ENCODE assay signal across 20 cellular contexts in genomic region chr4:158778712-158779111, GRCh38. TPM values are rescaled to one million over a fixed set of nuclear protein-coding genes. Genes with fewer than 3 reads are reported as not detected.
A peak's percentile ranks its signal among the peaks of the same experiment; 100 is the strongest.
DNase-seq lines count a peak whose midpoint lies in the region; ATAC-seq and TF ChIP-seq lines count a peak whose summit lies in the region.
"Had no signal": no experiment of that assay in that cellular context is flagged by ENCODE, and none has a peak within 500 bp of the region (broad histone marks: within the 10 kb centered on the region; RNA-seq: fewer than 3 reads in every experiment).

No MANE protein-coding gene starts in this region.

- H3K4me1 Mint-ChIP-seq in activated naive CD4-positive, alpha-beta T cell treated with anti-CD3 and anti-CD28 coated beads, Interleukin-2, amount 10 ng/mL, durations not matched to agents 7 days and 5 days: peaks cover 29% of the 10 kb centered on the region

- in situ Hi-C loops in transverse colon (cut with MboI; ENCODE audit: low pct_ligation_motif_present in 1 of 4, low pct_unique_long_range_greater_than_20kb in 1 of 4, low sequenced_read_pairs in 3 of 4): no loop called here

- CTCF ChIA-PET in activated naive CD4-positive, alpha-beta T cell treated with anti-CD3 and anti-CD28 coated beads, Interleukin-2, amount 10 ng/mL, durations not matched to agents 7 days and 5 days (lab: Charles Lee): interaction anchor here (1.6 kb wide), 1 partner anchor 73 kb away, joined by 5 read pairs; no protein-coding TSS in a partner anchor

- H3K36me3 Mint-ChIP-seq in activated naive CD4-positive, alpha-beta T cell treated with anti-CD3 and anti-CD28 coated beads, Interleukin-2, amount 10 ng/mL, durations not matched to agents 7 days and 5 days: no peaks in the 10 kb centered on the region
- H3K36me3 Mint-ChIP-seq: memory B cell had no signal

- TF ChIP-seq EP300 in transverse colon (IDR thresholded peaks at IDR 0.05; ENCODE audit: low read depth): no peak

- H3K36me3 ChIP-seq in transverse colon: no peaks in the 10 kb centered on the region
- H3K36me3 ChIP-seq: adrenal gland, sigmoid colon, tibial nerve had no signal

- peaks cover 25 to 96% (median 71%) of the 10 kb centered on the region in 4 donors for H3K4me1 ChIP-seq in transverse colon

- H3K9me3 ChIP-seq in transverse colon: no peaks in the 10 kb centered on the region
- H3K9me3 ChIP-seq: adrenal gland, sigmoid colon, tibial nerve had no signal

- peak; percentile 60 for ATAC-seq in left colon
- ATAC-seq: GM23338 had no signal

- no peak for TF ChIP-seq POLR2A in transverse colon (IDR thresholded peaks at IDR 0.05)

- TF ChIP-seq CTCF in transverse colon (IDR thresholded peaks at IDR 0.05) (no peak), dorsolateral prefrontal cortex (IDR thresholded peaks at IDR 0.05 in 54 of 56, conservative IDR thresholded peaks at IDR 0.05 in 2 of 56; ENCODE audit: low read depth in 1 of 56, partially characterized antibody in 56 of 56) (no peak)

- H3K9me3 Mint-ChIP-seq in activated naive CD4-positive, alpha-beta T cell treated with anti-CD3 and anti-CD28 coated beads, Interleukin-2, amount 10 ng/mL, durations not matched to agents 7 days and 5 days: no peaks in the 10 kb centered on the region
- H3K9me3 Mint-ChIP-seq: activated T-helper 2 cell treated with anti-CD3 and anti-CD28 coated beads, Interferon-gamma antibody, Interleukin-2, Interleukin-4, amounts not matched to agents 10 μg/mL and 5 μg/mL and 100 μg/mL, durations not matched to agents 14 hours and 24 hours and 36 hours; GM23338 had no signal

- intact Hi-C loops in left colon (cut with DNase I, micrococcal nuclease): no loop called here
- intact Hi-C loops in transverse colon (cut with DNase I; ENCODE audit: low total_unique reads): no loop called here
- intact Hi-C loops in dorsolateral prefrontal cortex (cut with DNase I): no loop called here

- H3K27ac ChIP-seq in transverse colon (peak overlapping the region; percentile 64 to 75 (median 68)), dorsolateral prefrontal cortex (peak overlapping the region in 23 of 59 donors; percentile 3 to 96 (median 89))
- H3K27ac ChIP-seq: adrenal gland, C4-2B, epithelial cell of prostate had no signal

- no peak overlapping the region for H3K4me3 Mint-ChIP-seq in activated naive CD4-positive, alpha-beta T cell treated with anti-CD3 and anti-CD28 coated beads, Interleukin-2, amount 10 ng/mL, durations not matched to agents 7 days and 5 days
- H3K4me3 Mint-ChIP-seq: GM23338, memory B cell had no signal

- H3K27me3 ChIP-seq in transverse colon (no peaks in the 10 kb centered on the region), dorsolateral prefrontal cortex (no peaks in the 10 kb centered on the region)
- H3K27me3 ChIP-seq: adrenal gland, sigmoid colon, tibial nerve had no signal

- 17 to 45% methylated on average over 1 to 4 of the region's 4 CpGs for WGBS in transverse colon (ENCODE audit: low coverage in 1 of 2), 2 donors

- H3K4me3 ChIP-seq in transverse colon (peak overlapping the region in 1 of 4 donors; percentile 29), dorsolateral prefrontal cortex (peak overlapping the region in 2 of 59 donors; percentile 4 to 25)
- H3K4me3 ChIP-seq: adrenal gland, GM23338, sigmoid colon, tibial nerve had no signal

- H3K27me3 Mint-ChIP-seq in activated naive CD4-positive, alpha-beta T cell treated with anti-CD3 and anti-CD28 coated beads, Interleukin-2, amount 10 ng/mL, durations not matched to agents 7 days and 5 days: no peaks in the 10 kb centered on the region

- DNase-seq in NCI-H1092 treated with DMSO at 0.1 percent for 48 hours (lab: John Stamatoyannopoulos, UW): peak; percentile 17
- DNase-seq in NCI-H1092 (lab: John Stamatoyannopoulos, UW): no peak
- DNase-seq in NCI-H2107 treated with DMSO at 0.1 percent for 48 hours (lab: John Stamatoyannopoulos, UW; ENCODE audit: unreplicated experiment): peak; percentile 71
- DNase-seq in left colon: peak; percentile 36 to 60
- DNase-seq in transverse colon: peak; percentile 56
- no peak for DNase-seq in dorsolateral prefrontal cortex
- DNase-seq in activated naive CD4-positive, alpha-beta T cell treated with anti-CD3 and anti-CD28 coated beads, Interleukin-2, amount 10 ng/mL, durations not matched to agents 7 days and 5 days: no peak
- no peak for DNase-seq in activated CD4-positive, alpha-beta T cell treated with anti-CD3 and anti-CD28 coated beads, Interleukin-2, amount 50 U/mL, for 48 hours
- DNase-seq: 8988T; activated CD8-positive, alpha-beta T cell treated with anti-CD3 and anti-CD28 coated beads, Interleukin-2, amount 10 ng/mL, durations not matched to agents 7 days and 5 days; adrenal gland; NCI-H524 treated with DMSO at 0.1 percent for 48 hours; sigmoid colon; SW 1271 had no signal

- H3K27ac Mint-ChIP-seq in activated naive CD4-positive, alpha-beta T cell treated with anti-CD3 and anti-CD28 coated beads, Interleukin-2, amount 10 ng/mL, durations not matched to agents 7 days and 5 days: no peak overlapping the region
- H3K27ac Mint-ChIP-seq: GM23338, memory B cell had no signal

RNA-seq across cellular contexts. Expression of gene FNIP2, which starts 9.9 kb away (rescaled TPM):
- total RNA-seq in left colon (10 to 100 TPM; 69.0 TPM), transverse colon (100 to 1,000 TPM in 1 of 4 donors, 10 to 100 TPM in 3; 47.2 to 105 (median 64.0) TPM), dorsolateral prefrontal cortex (10 to 100 TPM; 38.5 to 72.7 (median 57.8) TPM)

RNA-seq across cellular contexts. Expression of gene PPID, which starts 55.5 kb away (rescaled TPM):
- 10 to 100 TPM; 16.4 to 19.7 TPM for total RNA-seq in left colon
- total RNA-seq in transverse colon: 10 to 100 TPM in 2 of 4 donors, 1 to 10 TPM in 2; 7.9 to 21.8 (median 12.8) TPM
- 10 to 100 TPM; 18.4 to 71.3 (median 35.6) TPM for total RNA-seq in dorsolateral prefrontal cortex

Comparison
In these comparisons a context has a peak if more than half of its experiments do, and no peak if none do; other contexts are left out.
1. DNase-seq: peak in NCI-H1092 treated with DMSO at 0.1 percent for 48 hours (single experiment), NCI-H2107 treated with DMSO at 0.1 percent for 48 hours (single experiment), left colon (2 of 2) and transverse colon (single experiment); none in NCI-H1092 (single experiment), dorsolateral prefrontal cortex (0 of 10), activated naive CD4-positive, alpha-beta T cell treated with anti-CD3 and anti-CD28 coated beads, Interleukin-2, amount 10 ng/mL, durations not matched to agents 7 days and 5 days (single experiment) and activated CD4-positive, alpha-beta T cell treated with anti-CD3 and anti-CD28 coated beads, Interleukin-2, amount 50 U/mL, for 48 hours (0 of 2).